In genomic region chr7:6256709-6257535, GRCh38 we compare ENCODE assay signal across 8 cellular contexts. TPM values are rescaled to one million over a fixed set of nuclear protein-coding genes. Genes with fewer than 3 reads are reported as not detected.
DNase-seq lines count a peak whose midpoint lies in the region; ATAC-seq and TF ChIP-seq lines count a peak whose summit lies in the region.

No MANE protein-coding gene starts in this region.

- H3K36me3 Mint-ChIP-seq in natural killer cell, result no peaks in the 10 kb centered on the region

- in situ Hi-C loops in KBM-7 (cut with MboI; ENCODE audit: low pct_unique_long_range_greater_than_20kb, low sequenced_read_pairs), result no loop called here

- no peaks in the 10 kb centered on the region for H3K9me3 Mint-ChIP-seq in natural killer cell

- H3K27ac Mint-ChIP-seq in natural killer cell, result peak overlapping the region; percentile 64 to 88

- ATAC-seq in GM21528 (IDR thresholded peaks at IDR 0.05; ENCODE audit: low FRiP score, unreplicated experiment) (peak; percentile 72), natural killer cell (peak in 1 of 3 donors; percentile 39)

- H3K27me3 Mint-ChIP-seq in natural killer cell (ENCODE audit: low read depth in 2 of 2), result peaks cover 0 to 5% of the 10 kb centered on the region in 2 donors

- intact Hi-C loops in natural killer cell (cut with micrococcal nuclease), result no loop called here

- H3K4me3 Mint-ChIP-seq in natural killer cell, result no peak overlapping the region

- peak overlapping the region; percentile 9; the same call in 1 of the 2 replicates for H3K4me3 ChIP-seq in GM08714 (ENCODE audit: low read length)

- peaks cover 35 to 54% of the 10 kb centered on the region in 2 donors for H3K4me1 Mint-ChIP-seq in natural killer cell

- TF ChIP-seq CTCF in natural killer cell (IDR thresholded peaks at IDR 0.05), result no peak

- DNase-seq in KBM-7, result peak; percentile 67
- peak; percentile 75 for DNase-seq in astrocyte of the hippocampus (ENCODE audit: low read depth, low spot score)
- no peak for DNase-seq in natural killer cell
- DNase-seq in NCI-H1105 treated with DMSO at 0.1 percent for 48 hours (lab: John Stamatoyannopoulos, UW), result no peak
- no peak for DNase-seq in NCI-H748 treated with DMSO at 0.1 percent for 48 hours (lab: John Stamatoyannopoulos, UW)
- no peak for DNase-seq in activated CD4-positive, CD25-positive, alpha-beta regulatory T cell (lab: John Stamatoyannopoulos, UW)

RNA-seq across cellular contexts. Expression of gene CYTH3, which starts 15.5 kb away (rescaled TPM):
- total RNA-seq in natural killer cell, result 10 to 100 TPM in 2 of 3 donors, 1 to 10 TPM in 1; 7.7 to 42.6 (median 13.6) TPM

Comparison
In these comparisons a context has a peak if more than half of its experiments do, and no peak if none do; other contexts are left out.
1. DNase-seq: peak in KBM-7 (single experiment) and astrocyte of the hippocampus (single experiment); none in natural killer cell (single experiment), NCI-H1105 treated with DMSO at 0.1 percent for 48 hours (single experiment), NCI-H748 treated with DMSO at 0.1 percent for 48 hours (single experiment) and activated CD4-positive, CD25-positive, alpha-beta regulatory T cell (0 of 4).